Comparison of ENCODE assay signal across 8 cellular contexts in genomic region chr3:184417619-184418327, GRCh38. TPM values are rescaled to one million over a fixed set of nuclear protein-coding genes. Genes with fewer than 3 reads are reported as not detected.
DNase-seq lines count a peak whose midpoint lies in the region; ATAC-seq and TF ChIP-seq lines count a peak whose summit lies in the region.

No MANE protein-coding gene starts in this region.

- peak; percentile 93 for TF ChIP-seq CTCF in endodermal cell (conservative IDR thresholded peaks at IDR 0.05)

- no peaks in the 10 kb centered on the region for H3K36me3 Mint-ChIP-seq in endodermal cell (ENCODE audit: low read depth)
- no peaks in the 10 kb centered on the region for H3K36me3 Mint-ChIP-seq in stimulated activated effector memory CD8-positive, alpha-beta T cell treated with anti-CD3 and anti-CD28 coated beads, Interleukin-12 subunit alpha, Interleukin-12 subunit beta, amount 100 ng/mL, for 72 hours

- H3K9me3 Mint-ChIP-seq in endodermal cell = peaks cover 3% of the 10 kb centered on the region
- H3K9me3 Mint-ChIP-seq in stimulated activated effector memory CD8-positive, alpha-beta T cell treated with anti-CD3 and anti-CD28 coated beads, Interleukin-12 subunit alpha, Interleukin-12 subunit beta, amount 100 ng/mL, for 72 hours = no peaks in the 10 kb centered on the region

- no peak overlapping the region for H3K9ac ChIP-seq in endodermal cell (ENCODE audit: extremely low read depth, low read length, poor library complexity, severe bottlenecking)

- DNase-seq in C1 segment of cervical spinal cord (lab: John Stamatoyannopoulos, UW) = peak in 10 of 14 donors; percentile 6 to 64 (median 28)
- peak; percentile 71 for DNase-seq in HPDE6-E6E7 (ENCODE audit: extremely low spot score)
- DNase-seq in NOMO-1 treated with DMSO at 0.1 percent for 48 hours (lab: John Stamatoyannopoulos, UW; ENCODE audit: unreplicated experiment) = peak; percentile 74
- peak; percentile 22 to 35 (median 32) for DNase-seq in activated CD8-positive, alpha-beta memory T cell treated with anti-CD3 and anti-CD28 coated beads for 48 hours (ENCODE audit: low read depth in 2 of 3, low spot score in 2 of 3)
- peak; percentile 89 for DNase-seq in endodermal cell
- peak; percentile 92 for DNase-seq in myocyte (ENCODE audit: low read depth)
- DNase-seq in stimulated activated effector memory CD8-positive, alpha-beta T cell treated with anti-CD3 and anti-CD28 coated beads, Interleukin-12 subunit alpha, Interleukin-12 subunit beta, amount 100 ng/mL, for 72 hours (ENCODE audit: low spot score in 2 of 2) = peak; percentile 46 to 78

- no peak overlapping the region for H3K4me3 ChIP-seq in endodermal cell (ENCODE audit: low read length)

- no peaks in the 10 kb centered on the region for H3K4me1 ChIP-seq in endodermal cell (ENCODE audit: control insufficient read depth, insufficient read depth, low read length)

- H3K27ac Mint-ChIP-seq in endodermal cell = no peak overlapping the region
- H3K27ac Mint-ChIP-seq in stimulated activated effector memory CD8-positive, alpha-beta T cell treated with anti-CD3 and anti-CD28 coated beads, Interleukin-12 subunit alpha, Interleukin-12 subunit beta, amount 100 ng/mL, for 72 hours = no peak overlapping the region

- no peaks in the 10 kb centered on the region for H3K27me3 Mint-ChIP-seq in endodermal cell (ENCODE audit: insufficient read depth)

- no peaks in the 10 kb centered on the region for H3K36me3 ChIP-seq in endodermal cell (ENCODE audit: control insufficient read depth, insufficient read depth, low read length)

- H3K27me3 ChIP-seq in endodermal cell (ENCODE audit: control insufficient read depth, insufficient read depth, low read length, poor library complexity, severe bottlenecking) = no peaks in the 10 kb centered on the region

- peaks cover 6% of the 10 kb centered on the region for H3K9me3 ChIP-seq in endodermal cell (ENCODE audit: control insufficient read depth, low read length)

- no peaks in the 10 kb centered on the region for H3K4me1 Mint-ChIP-seq in endodermal cell
- H3K4me1 Mint-ChIP-seq in stimulated activated effector memory CD8-positive, alpha-beta T cell treated with anti-CD3 and anti-CD28 coated beads, Interleukin-12 subunit alpha, Interleukin-12 subunit beta, amount 100 ng/mL, for 72 hours = no peaks in the 10 kb centered on the region

- no peak overlapping the region for H3K4me3 Mint-ChIP-seq in endodermal cell
- H3K4me3 Mint-ChIP-seq in stimulated activated effector memory CD8-positive, alpha-beta T cell treated with anti-CD3 and anti-CD28 coated beads, Interleukin-12 subunit alpha, Interleukin-12 subunit beta, amount 100 ng/mL, for 72 hours = no peak overlapping the region

- 56 to 65% methylated on average over 6 to 14 of the region's 14 CpGs for WGBS in endodermal cell (ENCODE audit: insufficient coverage in 1 of 2, insufficient read length in 1 of 2), 2 experiments

- no peak overlapping the region for H3K27ac ChIP-seq in endodermal cell (ENCODE audit: low read depth, low read length)

- peak; percentile 81 for ATAC-seq in GM19351 (IDR thresholded peaks at IDR 0.05; ENCODE audit: unreplicated experiment)
- ATAC-seq in stimulated activated effector memory CD8-positive, alpha-beta T cell treated with anti-CD3 and anti-CD28 coated beads, Interleukin-12 subunit alpha, Interleukin-12 subunit beta, amount 100 ng/mL, for 72 hours = peak; percentile 90

RNA-seq across cellular contexts. Expression of gene CHRD, which starts 37.9 kb away (rescaled TPM):
- 10 to 100 TPM in 1 of 2 donors, 1 to 10 TPM in 1; 5.0 to 17.4 TPM for total RNA-seq in endodermal cell
- polyA plus RNA-seq in endodermal cell (2013, experiment 1 of 2) = 8.2 TPM
- 6.7 TPM for polyA plus RNA-seq in endodermal cell (2013, experiment 2 of 2)
- 8.4 and 18.8 TPM in 2 replicates for total RNA-seq in myocyte
- 15.9 TPM for polyA plus RNA-seq in myocyte (2012)

RNA-seq across cellular contexts. Expression of gene THPO, which starts 39.8 kb away (rescaled TPM):
- total RNA-seq in endodermal cell (1 to 10 TPM; 1.4 to 1.7 TPM), myocyte (0.16 TPM in 1 of 2 replicates, not detected in the other)
- polyA plus RNA-seq in endodermal cell (2013, experiment 1 of 2) = 1.2 TPM
- polyA plus RNA-seq in endodermal cell (2013, experiment 2 of 2) = 1.4 TPM
- 0.72 TPM for polyA plus RNA-seq in myocyte (2012)

RNA-seq across cellular contexts. Expression of gene POLR2H, which starts 56.3 kb away (rescaled TPM):
- total RNA-seq in endodermal cell (100 to 1,000 TPM in 1 of 2 donors, 10 to 100 TPM in 1; 95.9 to 117 TPM), myocyte (77.1 and 87.4 TPM in 2 replicates)
- 119 TPM for polyA plus RNA-seq in endodermal cell (2013, experiment 1 of 2)
- polyA plus RNA-seq in endodermal cell (2013, experiment 2 of 2) = 99.0 TPM
- polyA plus RNA-seq in myocyte (2012) = 74.5 TPM

RNA-seq across cellular contexts. Expression of gene CLCN2, which starts 56.4 kb away (rescaled TPM):
- total RNA-seq in endodermal cell = 10 to 100 TPM; 32.4 to 38.4 TPM
- 27.9 TPM for polyA plus RNA-seq in endodermal cell (2013, experiment 1 of 2)
- polyA plus RNA-seq in endodermal cell (2013, experiment 2 of 2) = 23.3 TPM
- 1.8 and 3.4 TPM in 2 replicates for total RNA-seq in myocyte
- 2.9 TPM for polyA plus RNA-seq in myocyte (2012)

Comparison
In these comparisons a context has a peak if more than half of its experiments do, and no peak if none do; other contexts are left out.
1. DNase-seq: peak in every context shown above with its lines; median percentile 92 in myocyte; 89 in endodermal cell; 74 in NOMO-1 treated with DMSO at 0.1 percent for 48 hours; 71 in HPDE6-E6E7; 62 in stimulated activated effector memory CD8-positive, alpha-beta T cell treated with anti-CD3 and anti-CD28 coated beads, Interleukin-12 subunit alpha, Interleukin-12 subunit beta, amount 100 ng/mL, for 72 hours; 32 in activated CD8-positive, alpha-beta memory T cell treated with anti-CD3 and anti-CD28 coated beads for 48 hours; 28 in C1 segment of cervical spinal cord.